ENCODE assay signal across 1 cellular context in the genomic region with DNA sequence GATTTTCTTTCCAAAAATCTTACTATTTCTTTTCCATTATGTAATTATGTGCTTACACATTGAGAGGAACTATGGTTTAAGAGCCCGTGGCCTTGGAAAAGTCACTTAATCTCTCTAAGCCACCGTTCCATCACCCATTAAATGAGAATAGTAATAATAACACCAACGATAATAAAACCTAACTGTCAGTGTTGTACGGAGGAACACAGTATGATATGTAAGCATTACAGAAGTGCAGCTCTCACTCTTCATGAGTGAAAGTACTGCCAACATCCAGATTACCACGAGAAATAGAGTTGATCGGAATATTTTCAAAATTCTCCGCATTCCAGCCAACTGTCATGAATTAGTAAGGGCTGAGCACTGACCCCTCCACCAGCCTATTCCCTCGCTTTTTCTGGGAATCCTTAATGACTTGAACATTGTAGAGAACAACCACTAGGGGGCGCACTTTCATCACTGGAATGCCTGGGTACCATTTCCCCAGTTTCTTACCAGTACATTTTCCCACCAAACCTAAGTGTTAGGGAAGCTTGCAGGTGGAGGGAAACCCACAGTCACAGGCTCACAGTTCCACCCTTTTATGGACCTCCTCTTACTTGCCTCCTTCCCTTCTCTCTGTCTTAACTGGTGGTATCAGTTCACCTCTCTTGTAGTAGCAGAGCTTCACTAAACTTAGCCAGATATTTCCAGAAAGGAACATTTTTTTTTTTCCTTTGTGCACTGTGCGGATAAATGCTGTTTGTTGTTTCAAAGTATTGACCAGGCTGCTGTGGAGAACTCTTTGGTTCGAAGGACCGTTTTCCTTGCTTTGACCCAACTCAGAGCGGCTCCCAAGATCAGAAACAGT.
TF ChIP-seq lines count a peak whose summit lies in the region.

No MANE protein-coding gene starts in this region.

TF ChIP-seq in H1, 55 proteins besides CTCF, POLR2A, EP300 and RAD21:
- no peak for TF ChIP-seq NRF1 (IDR thresholded peaks at IDR 0.05; ENCODE audit: low read depth, low read length)
- TF ChIP-seq KDM1A (IDR thresholded peaks at IDR 0.05; ENCODE audit: borderline replicate concordance, low read length) = no peak
- TF ChIP-seq EZH2 (IDR thresholded peaks at IDR 0.05; ENCODE audit: low read depth, low read length, severe bottlenecking) = no peak
- TF ChIP-seq, protein P1, sequence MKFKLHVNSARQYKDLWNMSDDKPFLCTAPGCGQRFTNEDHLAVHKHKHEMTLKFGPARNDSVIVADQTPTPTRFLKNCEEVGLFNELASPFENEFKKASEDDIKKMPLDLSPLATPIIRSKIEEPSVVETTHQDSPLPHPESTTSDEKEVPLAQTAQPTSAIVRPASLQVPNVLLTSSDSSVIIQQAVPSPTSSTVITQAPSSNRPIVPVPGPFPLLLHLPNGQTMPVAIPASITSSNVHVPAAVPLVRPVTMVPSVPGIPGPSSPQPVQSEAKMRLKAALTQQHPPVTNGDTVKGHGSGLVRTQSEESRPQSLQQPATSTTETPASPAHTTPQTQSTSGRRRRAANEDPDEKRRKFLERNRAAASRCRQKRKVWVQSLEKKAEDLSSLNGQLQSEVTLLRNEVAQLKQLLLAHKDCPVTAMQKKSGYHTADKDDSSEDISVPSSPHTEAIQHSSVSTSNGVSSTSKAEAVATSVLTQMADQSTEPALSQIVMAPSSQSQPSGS (IDR thresholded peaks at IDR 0.05; ENCODE audit: low read length) = no peak
- TF ChIP-seq MAFK (IDR thresholded peaks at IDR 0.05; ENCODE audit: low read depth, low read length) = no peak
- no peak for TF ChIP-seq SAP30 (IDR thresholded peaks at IDR 0.05; ENCODE audit: insufficient read depth, insufficient replicate concordance, low read length)
- no peak for TF ChIP-seq CHD2 (IDR thresholded peaks at IDR 0.05; ENCODE audit: low read length)
- no peak for TF ChIP-seq PHF8 (conservative IDR thresholded peaks at IDR 0.05; ENCODE audit: low read depth, low read length)
- no peak for TF ChIP-seq CBX5 (IDR thresholded peaks at IDR 0.05; ENCODE audit: low read depth, low read length)
- TF ChIP-seq POU5F1 (IDR thresholded peaks at IDR 0.05; ENCODE audit: low read depth, low read length) = no peak
- no peak for TF ChIP-seq EGR1 (IDR thresholded peaks at IDR 0.05; ENCODE audit: borderline replicate concordance, low read depth, low read length)
- TF ChIP-seq TCF12 (IDR thresholded peaks at IDR 0.05; ENCODE audit: low read depth, low read length) = no peak
- TF ChIP-seq TAF1 (IDR thresholded peaks at IDR 0.05; ENCODE audit: low read depth, low read length) = no peak
- TF ChIP-seq TEAD4 (IDR thresholded peaks at IDR 0.05; ENCODE audit: low read depth, low read length) = peak; percentile 85
- no peak for TF ChIP-seq CHD1 (IDR thresholded peaks at IDR 0.05; ENCODE audit: low read depth, low read length)
- TF ChIP-seq, protein P2, sequence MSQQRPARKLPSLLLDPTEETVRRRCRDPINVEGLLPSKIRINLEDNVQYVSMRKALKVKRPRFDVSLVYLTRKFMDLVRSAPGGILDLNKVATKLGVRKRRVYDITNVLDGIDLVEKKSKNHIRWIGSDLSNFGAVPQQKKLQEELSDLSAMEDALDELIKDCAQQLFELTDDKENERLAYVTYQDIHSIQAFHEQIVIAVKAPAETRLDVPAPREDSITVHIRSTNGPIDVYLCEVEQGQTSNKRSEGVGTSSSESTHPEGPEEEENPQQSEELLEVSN (IDR thresholded peaks at IDR 0.05) = peak; percentile 47; the same call in 1 of the 2 replicates
- no peak for TF ChIP-seq SRF (IDR thresholded peaks at IDR 0.05; ENCODE audit: low read depth, low read length)
- no peak for TF ChIP-seq CTBP2 (IDR thresholded peaks at IDR 0.05; ENCODE audit: borderline replicate concordance, insufficient read depth, insufficient read length, low read length)
